In genomic region chr3:88036221-88036620, GRCh38 we compare ENCODE assay signal across 27 cellular contexts.
"Had no signal": no experiment of that assay in that cellular context is flagged by ENCODE, and none has a peak within 500 bp of the region (broad histone marks: within the 10 kb centered on the region; RNA-seq: fewer than 3 reads in every experiment).

No MANE protein-coding gene starts in this region.

- ATAC-seq: esophagus mucosa, gastrocnemius medialis, heart right ventricle, left cardiac atrium, left lung, left ventricle myocardium superior, lower lobe of right lung, mucosa of descending colon had no signal

- H3K4me3 ChIP-seq: coronary artery, dorsolateral prefrontal cortex, esophagus squamous epithelium, gastrocnemius medialis, heart right ventricle, left lung, lower lobe of right lung, mucosa of descending colon had no signal

- H3K27me3 ChIP-seq: dorsolateral prefrontal cortex, esophagus squamous epithelium, gastrocnemius medialis, heart right ventricle, left lung had no signal

- H3K27ac ChIP-seq: coronary artery, dorsolateral prefrontal cortex, epithelial cell of prostate, esophagus squamous epithelium, gastrocnemius medialis, heart right ventricle, left lung, lower lobe of right lung had no signal

- H3K9me3 ChIP-seq: esophagus squamous epithelium, gastrocnemius medialis, heart right ventricle, left lung, lower lobe of right lung, mucosa of descending colon had no signal

- DNase-seq: dermis blood vessel endothelial cell; dorsolateral prefrontal cortex; effector CD4-positive, alpha-beta T cell; effector memory CD4-positive, alpha-beta T cell; erythroblast; esophagus squamous epithelium; foreskin fibroblast; foreskin melanocyte; gastrocnemius medialis; glutamatergic neuron; head of caudate nucleus; heart right ventricle; hippocampal formation; left cardiac atrium; left lung; left ventricle myocardium superior; lower lobe of right lung; mesenchymal stem cell; mucosa of descending colon had no signal

- H3K27ac Mint-ChIP-seq: mesothelial cell of epicardium had no signal

- H3K36me3 ChIP-seq: esophagus squamous epithelium, gastrocnemius medialis, heart right ventricle, left lung, lower lobe of right lung had no signal

- FAIRE-seq: colon, endometrium, islet of Langerhans, keratinocyte had no signal

- H3K4me1 ChIP-seq: lower lobe of right lung had no signal

- H3K36me3 Mint-ChIP-seq: mesothelial cell of epicardium had no signal

- H3K9me3 Mint-ChIP-seq: mesothelial cell of epicardium had no signal

- H3K4me3 Mint-ChIP-seq: mesothelial cell of epicardium had no signal
